Comparison of ENCODE assay signal across 16 cellular contexts in the genomic region with DNA sequence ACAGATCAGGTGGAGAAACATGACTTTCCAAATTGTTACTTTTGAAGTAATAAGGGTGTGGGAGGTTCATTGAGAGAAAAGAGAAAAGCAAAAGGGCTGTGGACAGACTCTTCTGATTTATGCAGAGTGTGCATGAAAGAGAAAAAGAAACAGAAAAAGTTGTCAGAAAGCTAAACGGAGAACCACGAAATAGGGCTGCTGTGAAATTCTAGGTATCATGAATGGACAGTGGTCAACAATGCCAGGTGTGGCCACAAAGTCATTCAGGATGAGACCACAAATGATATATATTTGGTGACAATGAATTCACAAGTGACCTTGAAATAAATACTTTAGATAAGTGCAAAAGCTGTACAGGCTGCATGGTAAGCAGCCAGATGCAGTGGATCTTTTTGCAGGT.
"Had no signal": no experiment of that assay in that cellular context is flagged by ENCODE, and none has a peak within 500 bp of the region (broad histone marks: within the 10 kb centered on the region; RNA-seq: fewer than 3 reads in every experiment).

No MANE protein-coding gene starts in this region.

- DNase-seq: activated B cell treated with CpG ODN at 0.5 μM for 24 hours; activated CD4-positive, alpha-beta T cell treated with anti-CD3 and anti-CD28 coated beads, Interleukin-2, amount 10 ng/mL, durations not matched to agents 24 days and 14 days; activated CD8-positive, alpha-beta memory T cell treated with anti-CD3 and anti-CD28 coated beads, Interleukin-2, amount 50 U/mL, for 4 hours; activated CD8-positive, alpha-beta T cell treated with anti-CD3 and anti-CD28 coated beads, Interleukin-2, amount 10 ng/mL, durations not matched to agents 7 days and 5 days; activated gamma-delta T cell treated with Interleukin-2 at 50 U/mL for 16 hours; activated naive CD8-positive, alpha-beta T cell treated with anti-CD3 and anti-CD28 coated beads, Interleukin-2, amount 10 ng/mL, durations not matched to agents 7 days and 5 days; activated T-cell treated with anti-CD3 and anti-CD28 coated beads, Interleukin-2, amount 50 U/mL, for 72 hours; cortex of kidney; effector CD4-positive, alpha-beta T cell; left colon; lower lobe of right lung; stimulated activated CD4-positive, alpha-beta T cell treated with anti-CD3 and anti-CD28 coated beads, Interleukin-2, amount 100 ng/mL, for 48 hours; thyroid gland had no signal

- H3K36me3 ChIP-seq: esophagus muscularis mucosa, lower lobe of right lung, right atrium auricular region, thyroid gland had no signal

- H3K9me3 ChIP-seq: esophagus muscularis mucosa, lower lobe of right lung, right atrium auricular region, thyroid gland had no signal

- H3K4me3 ChIP-seq: esophagus muscularis mucosa, lower lobe of right lung, right atrium auricular region, thyroid gland had no signal

- ATAC-seq: activated CD8-positive, alpha-beta T cell treated with anti-CD3 and anti-CD28 coated beads, Interleukin-2, amount 10 ng/mL, durations not matched to agents 7 days and 5 days; activated T-cell treated with anti-CD3 and anti-CD28 coated beads, Interleukin-2, amount 50 U/mL, for 72 hours; left colon; lower lobe of right lung; stimulated activated memory B cell treated with anti-CD40 and anti-IgM and Interleukin-4, amounts not matched to agents 10 μg/mL and 1 μg/mL and 100 μg/mL, for 72 hours had no signal

- H3K4me1 ChIP-seq: esophagus muscularis mucosa, lower lobe of right lung, right atrium auricular region, thyroid gland had no signal

- H3K27ac ChIP-seq: esophagus muscularis mucosa, lower lobe of right lung, right atrium auricular region, thyroid gland had no signal

- H3K27me3 ChIP-seq: esophagus muscularis mucosa, right atrium auricular region, thyroid gland had no signal
